25 cellular contexts compared by ENCODE assay signal in the genomic region with DNA sequence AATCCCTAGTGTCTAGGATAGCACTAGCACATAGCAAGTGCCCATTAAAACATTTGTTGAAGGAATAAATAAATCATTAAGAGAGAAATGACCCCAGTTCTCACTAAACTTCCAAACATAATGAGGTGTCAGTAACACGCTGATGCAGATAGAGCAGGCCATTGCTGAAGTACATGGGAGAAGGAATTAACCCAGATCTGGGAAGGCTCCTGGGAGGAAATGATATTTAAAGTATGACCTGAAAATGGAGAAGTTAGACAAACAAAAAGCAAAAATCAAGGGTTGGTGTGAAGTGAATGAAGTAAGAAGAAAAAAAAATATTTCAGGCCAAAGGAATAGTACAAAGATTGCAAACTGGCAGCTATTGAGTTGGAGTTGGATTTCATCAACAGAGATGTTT.
"Had no signal": no experiment of that assay in that cellular context is flagged by ENCODE, and none has a peak within 500 bp of the region (broad histone marks: within the 10 kb centered on the region; RNA-seq: fewer than 3 reads in every experiment).

No MANE protein-coding gene starts in this region.

- H3K36me3 ChIP-seq: neural progenitor cell, prostate gland, right atrium auricular region, sigmoid colon, stomach, tibial artery had no signal

- H3K4me3 ChIP-seq: dorsolateral prefrontal cortex, mucosa of descending colon, neural progenitor cell, prostate gland, right atrium auricular region, sigmoid colon, stomach, tibial artery had no signal

- ATAC-seq: left colon had no signal

- H3K36me3 Mint-ChIP-seq: immature natural killer cell; mesothelial cell of epicardium; naive B cell; neural progenitor cell; stimulated activated effector memory CD8-positive, alpha-beta T cell treated with anti-CD3 and anti-CD28 coated beads, Interleukin-12 subunit alpha, Interleukin-12 subunit beta, amount 100 ng/mL, for 72 hours; type B pancreatic cell had no signal

- H3K27me3 Mint-ChIP-seq: type B pancreatic cell had no signal

- H3K9me3 Mint-ChIP-seq: immature natural killer cell; mesothelial cell of epicardium; nephron; neural progenitor cell; stimulated activated effector memory CD8-positive, alpha-beta T cell treated with anti-CD3 and anti-CD28 coated beads, Interleukin-12 subunit alpha, Interleukin-12 subunit beta, amount 100 ng/mL, for 72 hours; type B pancreatic cell had no signal

- H3K27ac ChIP-seq: dorsolateral prefrontal cortex, neural progenitor cell, prostate gland, stomach had no signal

- H3K4me1 Mint-ChIP-seq: naive B cell had no signal

- H3K27me3 ChIP-seq: dorsolateral prefrontal cortex, neural progenitor cell, right atrium auricular region, sigmoid colon, stomach, tibial artery had no signal

- H3K4me3 Mint-ChIP-seq: immature natural killer cell; mesothelial cell of epicardium; naive B cell; nephron; neural progenitor cell; stimulated activated effector memory CD8-positive, alpha-beta T cell treated with anti-CD3 and anti-CD28 coated beads, Interleukin-12 subunit alpha, Interleukin-12 subunit beta, amount 100 ng/mL, for 72 hours; type B pancreatic cell had no signal

- H3K9me3 ChIP-seq: mucosa of descending colon, prostate gland, right atrium auricular region, sigmoid colon, stomach, tibial artery had no signal

- DNase-seq: cerebellar nuclear complex; dorsolateral prefrontal cortex; effector CD4-positive, alpha-beta T cell; hypothalamus; immature natural killer cell; islet precursor cell; kidney glomerular epithelial cell; left colon; mesenchymal stem cell; mucosa of descending colon; naive B cell; nucleus accumbens; sigmoid colon; stimulated activated CD4-positive, alpha-beta T cell treated with anti-CD3 and anti-CD28 coated beads, Interleukin-2, amount 100 ng/mL, for 24 hours; stimulated activated CD4-positive, alpha-beta T cell treated with anti-CD3 and anti-CD28 coated beads, Interleukin-4, amount 100 ng/mL, for 24 hours; stimulated activated naive CD4-positive, alpha-beta T cell treated with Interleukin-2 at 50 U/mL for 16 hours; stomach; tibial artery had no signal

- H3K27ac Mint-ChIP-seq: immature natural killer cell; mesothelial cell of epicardium; nephron; neural progenitor cell; stimulated activated effector memory CD8-positive, alpha-beta T cell treated with anti-CD3 and anti-CD28 coated beads, Interleukin-12 subunit alpha, Interleukin-12 subunit beta, amount 100 ng/mL, for 72 hours; type B pancreatic cell had no signal

- H3K4me1 ChIP-seq: prostate gland had no signal
